ENCODE assay signal across 8 cellular contexts in genomic region chr20:61698598-61698960, GRCh38.
"Had no signal": no experiment of that assay in that cellular context is flagged by ENCODE, and none has a peak within 500 bp of the region (broad histone marks: within the 10 kb centered on the region; RNA-seq: fewer than 3 reads in every experiment).

No MANE protein-coding gene starts in this region.

- FAIRE-seq: HepG2 had no signal

- DNase-seq: GM23248, GOT3, H7, HCEC 1CT, KBM-7 had no signal

- H3K4me3 Mint-ChIP-seq: IgD-negative memory B cell had no signal

- H3K36me3 Mint-ChIP-seq: IgD-negative memory B cell had no signal

- H3K4me3 ChIP-seq: GM23248 had no signal

- H3K27ac Mint-ChIP-seq: IgD-negative memory B cell had no signal

- H3K27ac ChIP-seq: GM23248, HL-60 had no signal

- H3K4me1 Mint-ChIP-seq: IgD-negative memory B cell had no signal

- H3K9ac ChIP-seq: GM23248 had no signal

- H3K27me3 Mint-ChIP-seq: IgD-negative memory B cell had no signal
